Comparison of ENCODE assay signal across 1 cellular context in the genomic region with DNA sequence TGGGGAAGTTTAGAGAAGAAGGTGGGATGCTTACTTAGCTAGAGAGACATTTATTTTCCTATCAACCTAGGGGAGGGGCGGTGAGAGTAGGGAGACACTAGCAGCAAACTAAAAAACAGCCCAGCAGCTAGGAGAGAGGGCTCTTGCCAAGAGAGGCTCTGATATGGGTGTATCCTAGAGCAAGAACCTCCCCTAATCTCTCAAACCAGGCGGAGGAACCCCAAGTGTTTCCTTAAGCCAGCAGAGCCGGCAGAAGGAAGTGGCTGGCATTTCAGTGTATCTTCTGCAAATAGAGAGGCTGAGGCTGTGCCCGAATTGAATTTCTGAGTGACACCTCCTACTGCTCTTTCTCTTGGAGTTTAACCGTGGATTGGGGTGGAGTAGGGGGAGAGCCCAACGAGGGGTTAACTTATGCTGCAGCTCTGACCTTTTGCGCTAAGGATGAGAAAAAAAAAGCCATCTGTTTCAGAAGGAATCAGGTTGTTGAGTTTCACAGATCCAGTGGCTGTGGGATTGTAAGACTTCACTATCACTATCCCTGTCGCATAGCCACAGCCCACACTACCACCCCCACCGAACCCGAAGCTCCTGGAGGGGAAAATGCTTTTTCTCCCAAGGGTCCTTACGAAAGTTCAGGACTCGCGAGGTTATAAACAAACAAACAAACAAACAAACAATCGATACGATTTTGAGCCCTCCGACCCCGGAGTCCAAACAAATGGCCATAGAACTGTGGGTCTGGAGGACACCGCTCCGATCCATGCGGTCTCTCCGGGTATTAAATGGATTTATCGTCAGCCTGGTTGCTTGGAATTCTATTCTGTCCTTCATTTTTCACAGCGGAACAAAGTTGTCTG.
TF ChIP-seq lines count a peak whose summit lies in the region.

No MANE protein-coding gene starts in this region.

TF ChIP-seq in H1, 55 proteins besides CTCF, POLR2A, EP300 and RAD21:
- TF ChIP-seq NANOG (IDR thresholded peaks at IDR 0.05; ENCODE audit: insufficient read depth, low read depth, low read length, poor library complexity, severe bottlenecking) (no peak), SP1 (IDR thresholded peaks at IDR 0.05; ENCODE audit: low read depth, low read length) (no peak), KDM5A (IDR thresholded peaks at IDR 0.05; ENCODE audit: low read length) (no peak), SIRT6 (IDR thresholded peaks at IDR 0.05; ENCODE audit: low read length) (no peak), JUN (IDR thresholded peaks at IDR 0.05; ENCODE audit: low read depth, low read length) (no peak), SP2 (IDR thresholded peaks at IDR 0.05; ENCODE audit: low read length) (no peak)
- TF ChIP-seq, protein P1, sequence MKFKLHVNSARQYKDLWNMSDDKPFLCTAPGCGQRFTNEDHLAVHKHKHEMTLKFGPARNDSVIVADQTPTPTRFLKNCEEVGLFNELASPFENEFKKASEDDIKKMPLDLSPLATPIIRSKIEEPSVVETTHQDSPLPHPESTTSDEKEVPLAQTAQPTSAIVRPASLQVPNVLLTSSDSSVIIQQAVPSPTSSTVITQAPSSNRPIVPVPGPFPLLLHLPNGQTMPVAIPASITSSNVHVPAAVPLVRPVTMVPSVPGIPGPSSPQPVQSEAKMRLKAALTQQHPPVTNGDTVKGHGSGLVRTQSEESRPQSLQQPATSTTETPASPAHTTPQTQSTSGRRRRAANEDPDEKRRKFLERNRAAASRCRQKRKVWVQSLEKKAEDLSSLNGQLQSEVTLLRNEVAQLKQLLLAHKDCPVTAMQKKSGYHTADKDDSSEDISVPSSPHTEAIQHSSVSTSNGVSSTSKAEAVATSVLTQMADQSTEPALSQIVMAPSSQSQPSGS (IDR thresholded peaks at IDR 0.05; ENCODE audit: low read length): no peak
- TF ChIP-seq, protein P2, sequence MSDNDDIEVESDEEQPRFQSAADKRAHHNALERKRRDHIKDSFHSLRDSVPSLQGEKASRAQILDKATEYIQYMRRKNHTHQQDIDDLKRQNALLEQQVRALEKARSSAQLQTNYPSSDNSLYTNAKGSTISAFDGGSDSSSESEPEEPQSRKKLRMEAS (IDR thresholded peaks at IDR 0.05): no peak
- TF ChIP-seq, protein P3, sequence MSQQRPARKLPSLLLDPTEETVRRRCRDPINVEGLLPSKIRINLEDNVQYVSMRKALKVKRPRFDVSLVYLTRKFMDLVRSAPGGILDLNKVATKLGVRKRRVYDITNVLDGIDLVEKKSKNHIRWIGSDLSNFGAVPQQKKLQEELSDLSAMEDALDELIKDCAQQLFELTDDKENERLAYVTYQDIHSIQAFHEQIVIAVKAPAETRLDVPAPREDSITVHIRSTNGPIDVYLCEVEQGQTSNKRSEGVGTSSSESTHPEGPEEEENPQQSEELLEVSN (IDR thresholded peaks at IDR 0.05): no peak
